ENCODE assay signal across 1 cellular context in the genomic region with DNA sequence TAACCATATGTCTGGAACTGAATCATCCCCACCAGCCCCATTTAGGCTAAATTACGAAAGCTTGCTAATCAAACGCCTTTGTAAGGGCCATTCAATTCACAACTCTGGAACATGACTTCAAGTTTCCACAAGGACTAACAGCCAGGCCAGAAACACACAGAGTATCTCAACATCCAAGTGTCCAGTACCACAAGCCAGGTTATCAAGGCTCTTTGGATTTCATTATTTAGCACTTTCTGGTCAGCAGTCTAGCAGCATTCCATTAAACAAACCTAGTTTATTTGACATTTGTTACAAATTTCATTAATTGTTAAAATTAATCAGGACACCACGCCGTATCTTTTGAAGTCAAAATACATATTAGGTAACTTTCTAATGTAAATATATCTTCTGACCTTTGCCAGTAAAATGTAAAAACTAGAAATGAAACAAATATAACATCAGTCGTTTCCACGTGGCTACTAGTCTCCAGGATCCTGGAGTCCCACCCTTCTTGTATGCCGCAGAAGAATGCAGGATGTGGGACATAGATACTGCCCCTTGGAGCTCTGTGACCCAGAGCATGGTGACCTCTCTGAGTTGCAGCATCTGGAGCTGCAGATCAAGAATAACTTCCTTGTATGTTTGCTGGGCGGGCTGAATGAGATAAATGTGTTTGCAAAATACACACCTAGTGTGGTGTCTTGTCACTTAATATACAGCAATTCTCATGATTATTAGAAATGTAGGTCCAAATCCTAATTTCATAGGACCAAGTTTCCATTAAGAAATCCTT.
TF ChIP-seq lines count a peak whose summit lies in the region.

No MANE protein-coding gene starts in this region.

TF ChIP-seq in HepG2, 621 proteins besides CTCF, POLR2A, EP300 and RAD21:
- TF ChIP-seq, protein P1, sequence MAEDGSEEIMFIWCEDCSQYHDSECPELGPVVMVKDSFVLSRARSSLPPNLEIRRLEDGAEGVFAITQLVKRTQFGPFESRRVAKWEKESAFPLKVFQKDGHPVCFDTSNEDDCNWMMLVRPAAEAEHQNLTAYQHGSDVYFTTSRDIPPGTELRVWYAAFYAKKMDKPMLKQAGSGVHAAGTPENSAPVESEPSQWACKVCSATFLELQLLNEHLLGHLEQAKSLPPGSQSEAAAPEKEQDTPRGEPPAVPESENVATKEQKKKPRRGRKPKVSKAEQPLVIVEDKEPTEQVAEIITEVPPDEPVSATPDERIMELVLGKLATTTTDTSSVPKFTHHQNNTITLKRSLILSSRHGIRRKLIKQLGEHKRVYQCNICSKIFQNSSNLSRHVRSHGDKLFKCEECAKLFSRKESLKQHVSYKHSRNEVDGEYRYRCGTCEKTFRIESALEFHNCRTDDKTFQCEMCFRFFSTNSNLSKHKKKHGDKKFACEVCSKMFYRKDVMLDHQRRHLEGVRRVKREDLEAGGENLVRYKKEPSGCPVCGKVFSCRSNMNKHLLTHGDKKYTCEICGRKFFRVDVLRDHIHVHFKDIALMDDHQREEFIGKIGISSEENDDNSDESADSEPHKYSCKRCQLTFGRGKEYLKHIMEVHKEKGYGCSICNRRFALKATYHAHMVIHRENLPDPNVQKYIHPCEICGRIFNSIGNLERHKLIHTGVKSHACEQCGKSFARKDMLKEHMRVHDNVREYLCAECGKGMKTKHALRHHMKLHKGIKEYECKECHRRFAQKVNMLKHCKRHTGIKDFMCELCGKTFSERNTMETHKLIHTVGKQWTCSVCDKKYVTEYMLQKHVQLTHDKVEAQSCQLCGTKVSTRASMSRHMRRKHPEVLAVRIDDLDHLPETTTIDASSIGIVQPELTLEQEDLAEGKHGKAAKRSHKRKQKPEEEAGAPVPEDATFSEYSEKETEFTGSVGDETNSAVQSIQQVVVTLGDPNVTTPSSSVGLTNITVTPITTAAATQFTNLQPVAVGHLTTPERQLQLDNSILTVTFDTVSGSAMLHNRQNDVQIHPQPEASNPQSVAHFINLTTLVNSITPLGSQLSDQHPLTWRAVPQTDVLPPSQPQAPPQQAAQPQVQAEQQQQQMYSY (CRISPR knock-in tag; IDR thresholded peaks at IDR 0.05): no peak
- TF ChIP-seq TARDBP (CRISPR knock-in tag; IDR thresholded peaks at IDR 0.05) (no peak), DNMT1 (CRISPR knock-in tag; IDR thresholded peaks at IDR 0.05) (no peak), HMGA1 (CRISPR knock-in tag; conservative IDR thresholded peaks at IDR 0.05) (no peak), SNRNP70 (IDR thresholded peaks at IDR 0.05; ENCODE audit: low read depth, low read length) (no peak), ZBTB7B (CRISPR knock-in tag; IDR thresholded peaks at IDR 0.05) (no peak), ZNF143 (CRISPR knock-in tag; IDR thresholded peaks at IDR 0.05) (no peak), KLF9 (CRISPR knock-in tag; IDR thresholded peaks at IDR 0.05; ENCODE audit: low read depth) (no peak), IRF2 (CRISPR knock-in tag; IDR thresholded peaks at IDR 0.05) (no peak), IKZF4 (CRISPR knock-in tag; IDR thresholded peaks at IDR 0.05; ENCODE audit: borderline replicate concordance, low read depth, not compliant biosample characterization) (no peak), NR2F2 (IDR thresholded peaks at IDR 0.05; ENCODE audit: borderline replicate concordance, low read depth) (no peak), ATM (IDR thresholded peaks at IDR 0.05; ENCODE audit: borderline replicate concordance) (no peak), ZNF879 (CRISPR knock-in tag; IDR thresholded peaks at IDR 0.05) (no peak), KLF16 (CRISPR knock-in tag; IDR thresholded peaks at IDR 0.05) (no peak), KAT8 (CRISPR knock-in tag; IDR thresholded peaks at IDR 0.05) (no peak), KAT2B (IDR thresholded peaks at IDR 0.05; ENCODE audit: borderline replicate concordance, low read depth, low read length) (no peak), GATA4 (IDR thresholded peaks at IDR 0.05; ENCODE audit: borderline replicate concordance, low read depth) (no peak), HMG20A (CRISPR knock-in tag; IDR thresholded peaks at IDR 0.05; ENCODE audit: borderline replicate concordance) (no peak)
- TF ChIP-seq, protein P2, sequence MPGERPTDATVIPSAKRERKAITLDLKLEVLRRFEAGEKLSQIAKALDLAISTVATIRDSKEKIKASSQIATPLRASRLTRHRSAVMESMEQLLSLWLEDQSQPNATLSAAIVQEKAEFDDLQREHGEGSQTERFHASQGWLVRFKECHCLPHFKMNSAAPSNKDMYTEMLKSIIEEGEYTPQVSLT (CRISPR knock-in tag; IDR thresholded peaks at IDR 0.05; ENCODE audit: borderline replicate concordance, low read depth): no peak
- TF ChIP-seq, protein P3, sequence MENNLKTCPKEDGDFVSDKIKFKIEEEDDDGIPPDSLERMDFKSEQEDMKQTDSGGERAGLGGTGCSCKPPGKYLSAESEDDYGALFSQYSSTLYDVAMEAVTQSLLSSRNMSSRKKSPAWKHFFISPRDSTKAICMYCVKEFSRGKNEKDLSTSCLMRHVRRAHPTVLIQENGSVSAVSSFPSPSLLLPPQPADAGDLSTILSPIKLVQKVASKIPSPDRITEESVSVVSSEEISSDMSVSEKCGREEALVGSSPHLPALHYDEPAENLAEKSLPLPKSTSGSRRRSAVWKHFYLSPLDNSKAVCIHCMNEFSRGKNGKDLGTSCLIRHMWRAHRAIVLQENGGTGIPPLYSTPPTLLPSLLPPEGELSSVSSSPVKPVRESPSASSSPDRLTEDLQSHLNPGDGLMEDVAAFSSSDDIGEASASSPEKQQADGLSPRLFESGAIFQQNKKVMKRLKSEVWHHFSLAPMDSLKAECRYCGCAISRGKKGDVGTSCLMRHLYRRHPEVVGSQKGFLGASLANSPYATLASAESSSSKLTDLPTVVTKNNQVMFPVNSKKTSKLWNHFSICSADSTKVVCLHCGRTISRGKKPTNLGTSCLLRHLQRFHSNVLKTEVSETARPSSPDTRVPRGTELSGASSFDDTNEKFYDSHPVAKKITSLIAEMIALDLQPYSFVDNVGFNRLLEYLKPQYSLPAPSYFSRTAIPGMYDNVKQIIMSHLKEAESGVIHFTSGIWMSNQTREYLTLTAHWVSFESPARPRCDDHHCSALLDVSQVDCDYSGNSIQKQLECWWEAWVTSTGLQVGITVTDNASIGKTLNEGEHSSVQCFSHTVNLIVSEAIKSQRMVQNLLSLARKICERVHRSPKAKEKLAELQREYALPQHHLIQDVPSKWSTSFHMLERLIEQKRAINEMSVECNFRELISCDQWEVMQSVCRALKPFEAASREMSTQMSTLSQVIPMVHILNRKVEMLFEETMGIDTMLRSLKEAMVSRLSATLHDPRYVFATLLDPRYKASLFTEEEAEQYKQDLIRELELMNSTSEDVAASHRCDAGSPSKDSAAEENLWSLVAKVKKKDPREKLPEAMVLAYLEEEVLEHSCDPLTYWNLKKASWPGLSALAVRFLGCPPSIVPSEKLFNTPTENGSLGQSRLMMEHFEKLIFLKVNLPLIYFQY (CRISPR knock-in tag; IDR thresholded peaks at IDR 0.05; ENCODE audit: borderline replicate concordance): no peak
